8 cellular contexts compared by ENCODE assay signal in genomic region chr3:111761309-111761795, GRCh38.
A peak's percentile ranks its signal among the peaks of the same experiment; 100 is the strongest.
DNase-seq lines count a peak whose midpoint lies in the region; ATAC-seq and TF ChIP-seq lines count a peak whose summit lies in the region.

No MANE protein-coding gene starts in this region.

- H3K4me3 ChIP-seq in AG10803 (ENCODE audit: low read length) (no peak overlapping the region), muscle layer of colon (ENCODE audit: low read depth in 1 of 2, low read length in 2 of 2) (no peak overlapping the region)

- no peak for ATAC-seq in GM18909 (IDR thresholded peaks at IDR 0.05; ENCODE audit: poor library complexity, unreplicated experiment)

- CTCF ChIA-PET in MCF 10A (lab: Yijun Ruan, JAX), result interaction anchor here (0.6 to 2.6 kb wide), 19 partner anchors 9 to 986 kb away, joined by 3 to 25 read pairs (median 4); no protein-coding TSS in a partner anchor

- in situ Hi-C loops in GM13977 (cut with MboI; ENCODE audit: low pct_unique_long_range_greater_than_20kb, low sequenced_read_pairs, unreplicated experiment), result no loop called here

- no TSS peak for BruUV-seq in MCF 10A (replicated peaks; lab: Mats Ljungman, UMichigan)

- POLR2A ChIA-PET in MCF 10A (lab: Yijun Ruan, JAX), result interaction anchor here (0.6 to 5.4 kb wide), 23 partner anchors 8 to 217 kb away, joined by 3 to 84 read pairs (median 8); partner anchors contain the start of genes ABHD10 and PHLDB2

- intact Hi-C loops in MCF 10A (cut with micrococcal nuclease), result loop anchor here (1.0 kb wide), 1 partner anchor 41 kb away; no protein-coding TSS in a partner anchor

- TF ChIP-seq CTCF in AG10803 (conservative IDR thresholded peaks at IDR 0.05; ENCODE audit: low read length) (no peak), HFFc6 (IDR thresholded peaks at IDR 0.05) (no peak), MCF 10A (IDR thresholded peaks at IDR 0.05; ENCODE audit: unreplicated experiment) (no peak), GM13977 (IDR thresholded peaks at IDR 0.05; ENCODE audit: extremely low read depth, insufficient read depth, missing control alignments) (no peak)

- peak overlapping the region; percentile 76 for H3K27ac ChIP-seq in muscle layer of colon (ENCODE audit: low read depth, low read length)

- H3K36me3 Mint-ChIP-seq in HFFc6 (ENCODE audit: low read depth) (peaks cover 8% of the 10 kb centered on the region), MCF 10A (ENCODE audit: insufficient read depth, unreplicated experiment) (peaks cover 6% of the 10 kb centered on the region)

- H3K4me1 Mint-ChIP-seq in HFFc6 (ENCODE audit: low read depth), result peaks cover 74% of the 10 kb centered on the region
- H3K4me1 Mint-ChIP-seq in MCF 10A (ENCODE audit: insufficient read depth, unreplicated experiment), result peaks cover 30% of the 10 kb centered on the region

- peaks cover 43% of the 10 kb centered on the region for H3K4me1 ChIP-seq in muscle layer of colon (ENCODE audit: insufficient read depth, low read length)

- H3K9me3 Mint-ChIP-seq in HFFc6, result peaks cover 8% of the 10 kb centered on the region
- H3K9me3 Mint-ChIP-seq in MCF 10A (ENCODE audit: unreplicated experiment), result no peaks in the 10 kb centered on the region

- H3K27me3 ChIP-seq in muscle layer of colon (ENCODE audit: control insufficient read depth in 1 of 2, insufficient read depth in 2 of 2, low read length in 2 of 2), result no peaks in the 10 kb centered on the region

- H3K9me3 ChIP-seq in muscle layer of colon (ENCODE audit: low read length), result no peaks in the 10 kb centered on the region

- H3K36me3 ChIP-seq in muscle layer of colon (ENCODE audit: insufficient read depth, low read length), result no peaks in the 10 kb centered on the region

- peak; percentile 68 for DNase-seq in AG10803 (ENCODE audit: low read depth)
- DNase-seq in HFFc6, result peak; percentile 80
- DNase-seq in MCF 10A (ENCODE audit: unreplicated experiment), result peak; percentile 73
- no peak for DNase-seq in GM13977 (ENCODE audit: low spot score)
- no peak for DNase-seq in NCI-H2081 (lab: John Stamatoyannopoulos, UW)
- no peak for DNase-seq in NCI-H2107 (lab: John Stamatoyannopoulos, UW)

- H3K27me3 Mint-ChIP-seq in HFFc6 (ENCODE audit: insufficient read depth), result no peaks in the 10 kb centered on the region
- no peaks in the 10 kb centered on the region for H3K27me3 Mint-ChIP-seq in MCF 10A (ENCODE audit: insufficient read depth, unreplicated experiment)

- H3K4me3 Mint-ChIP-seq in HFFc6, result peak overlapping the region; percentile 70
- peak overlapping the region; percentile 45 for H3K4me3 Mint-ChIP-seq in MCF 10A (ENCODE audit: unreplicated experiment)

- H3K27ac Mint-ChIP-seq in HFFc6, result peak overlapping the region; percentile 90
- peak overlapping the region; percentile 96 for H3K27ac Mint-ChIP-seq in MCF 10A (ENCODE audit: low read depth, unreplicated experiment)

- peak overlapping the region; percentile 25 for H3K9ac ChIP-seq in muscle layer of colon (ENCODE audit: low read length)

Comparison
In these comparisons a context has a peak if more than half of its experiments do, and no peak if none do; other contexts are left out.
1. DNase-seq: peak in AG10803 (single experiment), HFFc6 (single experiment) and MCF 10A (single experiment); none in GM13977 (single experiment), NCI-H2081 (0 of 2) and NCI-H2107 (single experiment).